8 cellular contexts compared by ENCODE assay signal in the genomic region with DNA sequence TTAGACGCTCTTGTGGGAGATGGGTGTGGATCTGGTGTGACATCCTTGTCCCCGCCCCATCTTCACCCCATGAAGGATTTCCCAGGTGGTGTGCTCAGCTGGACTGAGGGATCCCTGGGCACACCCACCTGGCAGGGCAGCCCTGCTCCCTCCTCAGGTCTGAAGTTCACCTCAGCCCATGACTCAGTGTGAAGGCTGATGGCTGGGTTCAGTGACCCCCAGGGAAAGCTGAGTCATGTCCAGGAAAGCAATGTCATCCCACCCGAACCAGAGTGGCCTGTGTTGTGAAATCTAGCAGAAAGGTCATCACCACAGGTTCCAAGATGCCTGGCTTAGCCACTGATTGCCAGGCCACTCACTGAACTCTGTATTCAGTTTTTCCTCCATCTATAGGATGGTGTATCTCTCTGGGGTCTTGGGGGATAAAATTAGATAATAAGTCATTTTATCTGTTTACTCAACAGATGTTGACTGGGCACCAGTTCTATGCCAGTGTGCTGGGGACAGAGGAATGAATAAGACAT.
DNase-seq lines count a peak whose midpoint lies in the region; ATAC-seq and TF ChIP-seq lines count a peak whose summit lies in the region.

No MANE protein-coding gene starts in this region.

- H4K5ac ChIP-seq in IMR-90 (ENCODE audit: low read depth, low read length) = no peak overlapping the region
- H4K5ac ChIP-seq in mesendoderm (ENCODE audit: low read length) = no peak overlapping the region

- H3K27ac ChIP-seq in IMR-90 (ENCODE audit: insufficient read depth, low read length) = no peak overlapping the region
- no peak overlapping the region for H3K27ac ChIP-seq in colonic mucosa
- no peak overlapping the region for H3K27ac ChIP-seq in mesendoderm (ENCODE audit: low read depth, low read length)

- H3K27me3 ChIP-seq in IMR-90 (ENCODE audit: control insufficient read depth, insufficient read depth, low read length) (no peaks in the 10 kb centered on the region), colonic mucosa (no peaks in the 10 kb centered on the region), mesendoderm (ENCODE audit: insufficient read depth, low read length, poor library complexity) (no peaks in the 10 kb centered on the region)

- H2AK9ac ChIP-seq in IMR-90 (replicated peaks; ENCODE audit: low read depth, low read length, poor library complexity) = no peak overlapping the region

- peak overlapping the region; percentile 31; the same call in 1 of the 2 replicates for H4K91ac ChIP-seq in IMR-90 (ENCODE audit: insufficient read depth, low read depth, low read length)

- H4K8ac ChIP-seq in IMR-90 (ENCODE audit: low read depth in 2 of 2, low read length in 2 of 2) (peak overlapping the region in 1 of 2 experiments; percentile 45; a peak in 2 of 4 replicates), mesendoderm (ENCODE audit: low read depth, low read length) (no peak overlapping the region)

- BruUV-seq in IMR-90 (replicated peaks; lab: Mats Ljungman, UMichigan) = no TSS peak

- H3K79me2 ChIP-seq in mesendoderm (ENCODE audit: control insufficient read depth, insufficient read depth, low read length) = no peaks in the 10 kb centered on the region

- H2BK5ac ChIP-seq in IMR-90 (ENCODE audit: low read depth, low read length, poor library complexity, severe bottlenecking) = peak overlapping the region; percentile 14
- H2BK5ac ChIP-seq in mesendoderm (ENCODE audit: low read length) = no peak overlapping the region

- in situ Hi-C loops in IMR-90 (cut with MboI; ENCODE audit: low sequenced_read_pairs) = no loop called here

- H3K9me1 ChIP-seq in IMR-90 (ENCODE audit: insufficient read depth, low read length) = peaks cover 8% of the 10 kb centered on the region; the same call in 1 of the 2 replicates

- H3K9me3 Mint-ChIP-seq in endothelial cell (ENCODE audit: unreplicated experiment) = no peaks in the 10 kb centered on the region

- H2AK5ac ChIP-seq in IMR-90 (ENCODE audit: low read depth, low read length) (peak overlapping the region; percentile 85), mesendoderm (ENCODE audit: low read length) (no peak overlapping the region)

- TF ChIP-seq CTCF in AG10803 (conservative IDR thresholded peaks at IDR 0.05; ENCODE audit: low read length) (no peak), IMR-90 (conservative IDR thresholded peaks at IDR 0.05; ENCODE audit: low read depth, low read length) (no peak), colonic mucosa (IDR thresholded peaks at IDR 0.05) (no peak), endothelial cell (IDR thresholded peaks at IDR 0.05; ENCODE audit: unreplicated experiment) (no peak)

- TF ChIP-seq RAD21 in IMR-90 (IDR thresholded peaks at IDR 0.05; ENCODE audit: low read length) = no peak

- TF ChIP-seq POLR2A in IMR-90 (IDR thresholded peaks at IDR 0.05; ENCODE audit: low read depth, low read length) = no peak

- H3K56ac ChIP-seq in IMR-90 (ENCODE audit: extremely low read depth, insufficient read depth, low read length) (no peak overlapping the region), mesendoderm (ENCODE audit: low read length) (no peak overlapping the region)

- H3K4ac ChIP-seq in IMR-90 (ENCODE audit: low read depth, low read length) = peak overlapping the region; percentile 35
- H3K4ac ChIP-seq in mesendoderm (ENCODE audit: low read depth, low read length) = no peak overlapping the region

- H3K4me3 Mint-ChIP-seq in endothelial cell (ENCODE audit: unreplicated experiment) = no peak overlapping the region

- DNase-seq in AG10803 (ENCODE audit: low read depth) = peak; percentile 66
- peak; percentile 82 for DNase-seq in IMR-90
- DNase-seq in colonic mucosa = peak; percentile 83
- DNase-seq in mesendoderm = peak; percentile 56
- DNase-seq in NCI-H1694 (lab: John Stamatoyannopoulos, UW) = no peak
- DNase-seq in endothelial cell (ENCODE audit: low spot score) = no peak
- DNase-seq in T-helper 9 cell = no peak

- no peak overlapping the region for H3K9ac ChIP-seq in IMR-90 (ENCODE audit: low read depth, low read length)
- no peak overlapping the region for H3K9ac ChIP-seq in colonic mucosa (ENCODE audit: low read depth in 2 of 2, low read length in 2 of 2)
- no peak overlapping the region for H3K9ac ChIP-seq in mesendoderm (ENCODE audit: low read length)

- no peaks in the 10 kb centered on the region for H3K36me3 Mint-ChIP-seq in endothelial cell (ENCODE audit: low read depth, unreplicated experiment)

- peaks cover 12% of the 10 kb centered on the region for H3K4me1 ChIP-seq in IMR-90 (ENCODE audit: control insufficient read depth, insufficient read depth, low read length)
- peaks cover 4% of the 10 kb centered on the region for H3K4me1 ChIP-seq in colonic mucosa
- peaks cover 2% of the 10 kb centered on the region for H3K4me1 ChIP-seq in mesendoderm (ENCODE audit: control insufficient read depth, low read depth, low read length)

- peak overlapping the region; percentile 46; the same call in 1 of the 2 replicates for H3K14ac ChIP-seq in IMR-90 (replicated peaks; ENCODE audit: low read depth, low read length)

- peak overlapping the region; percentile 52; the same call in 2 of the 3 replicates for H2BK15ac ChIP-seq in IMR-90 (ENCODE audit: low read depth, low read length)
- no peak overlapping the region for H2BK15ac ChIP-seq in mesendoderm (replicated peaks; ENCODE audit: low read depth)

- peaks cover 18% of the 10 kb centered on the region for H3K4me1 Mint-ChIP-seq in endothelial cell (ENCODE audit: unreplicated experiment)

- no peaks in the 10 kb centered on the region for H3K79me1 ChIP-seq in IMR-90 (ENCODE audit: low read depth in 1 of 2, low read length in 2 of 2)
- no peaks in the 10 kb centered on the region for H3K79me1 ChIP-seq in mesendoderm (ENCODE audit: low read length)

- H3K23ac ChIP-seq in IMR-90 (ENCODE audit: low read depth, low read length) (no peak overlapping the region), mesendoderm (ENCODE audit: low read length) (peak overlapping the region; percentile 4)

- dilution Hi-C loops in IMR-90 (cut with HindIII; ENCODE audit: low sequenced_read_pairs, unreplicated experiment) = no loop called here

- no peak overlapping the region for H2AFZ ChIP-seq in IMR-90 (replicated peaks; ENCODE audit: low read length, poor library complexity)

- no peaks in the 10 kb centered on the region for H3K9me3 ChIP-seq in IMR-90 (ENCODE audit: control insufficient read depth, insufficient read depth, low read length)
- no peaks in the 10 kb centered on the region for H3K9me3 ChIP-seq in colonic mucosa

- peak overlapping the region; percentile 88; the same call in 1 of the 2 replicates for H2BK20ac ChIP-seq in IMR-90 (ENCODE audit: low read depth, low read length)

- CTCF ChIA-PET in IMR-90 (lab: Yijun Ruan, JAX) = no interaction called here

- H3K18ac ChIP-seq in IMR-90 (ENCODE audit: low read depth, low read length) = peak overlapping the region; percentile 30; the same call in 1 of the 2 replicates
- no peak overlapping the region for H3K18ac ChIP-seq in mesendoderm (ENCODE audit: low read length)

- no peak overlapping the region for H3K4me2 ChIP-seq in IMR-90 (ENCODE audit: low read depth, low read length)
- H3K4me2 ChIP-seq in mesendoderm (ENCODE audit: low read length) = no peak overlapping the region

- POLR2A ChIA-PET in IMR-90 (lab: Charles Lee; ENCODE audit: unreplicated experiment) = no interaction called here

- intact Hi-C loops in IMR-90 (cut with micrococcal nuclease) (no loop called here), colonic mucosa (cut with DNase I) (no loop called here)

- H3K36me3 ChIP-seq in IMR-90 (ENCODE audit: control insufficient read depth, insufficient read depth, low read length) = no peaks in the 10 kb centered on the region
- no peaks in the 10 kb centered on the region for H3K36me3 ChIP-seq in colonic mucosa
- H3K36me3 ChIP-seq in mesendoderm (ENCODE audit: control insufficient read depth, insufficient read depth, low read length) = no peaks in the 10 kb centered on the region

- H2BK120ac ChIP-seq in IMR-90 (ENCODE audit: low read depth, low read length) (peak overlapping the region; percentile 90; the same call in 1 of the 2 replicates), mesendoderm (ENCODE audit: low read depth, low read length) (no peak overlapping the region)

- no peak overlapping the region for H3K27ac Mint-ChIP-seq in endothelial cell (ENCODE audit: unreplicated experiment)

- H4K20me1 ChIP-seq in IMR-90 (ENCODE audit: insufficient read depth, low read length) = no peaks in the 10 kb centered on the region

- no peaks in the 10 kb centered on the region for H3K27me3 Mint-ChIP-seq in endothelial cell (ENCODE audit: unreplicated experiment)

- WGBS in IMR-90 (ENCODE audit: extremely low coverage in 2 of 2, insufficient read length in 1 of 2), 2 experiments = no CpG with 5 or more reads among the region's 3 CpGs
- WGBS in mesendoderm (ENCODE audit: extremely low coverage, insufficient coverage, low lambda C conversion rate) = no CpG with 5 or more reads among the region's 3 CpGs

- peak; percentile 33 for ATAC-seq in IMR-90 (ENCODE audit: low read depth)
- no peak for ATAC-seq in GM21825 (IDR thresholded peaks at IDR 0.05; ENCODE audit: unreplicated experiment)

- H3K4me3 ChIP-seq in AG10803 (ENCODE audit: low read length) = no peak overlapping the region
- no peak overlapping the region for H3K4me3 ChIP-seq in IMR-90 (ENCODE audit: insufficient read depth, low read depth, low read length)
- no peak overlapping the region for H3K4me3 ChIP-seq in colonic mucosa
- no peak overlapping the region for H3K4me3 ChIP-seq in mesendoderm (ENCODE audit: low read length)

TF ChIP-seq in IMR-90, 13 proteins besides CTCF, POLR2A, EP300 and RAD21 (continues in another document):
- TF ChIP-seq FOS (IDR thresholded peaks at IDR 0.05; ENCODE audit: low read depth, low read length) (peak; percentile 73), USF2 (IDR thresholded peaks at IDR 0.05; ENCODE audit: low read depth, low read length) (no peak), BHLHE40 (IDR thresholded peaks at IDR 0.05; ENCODE audit: low read depth, low read length) (no peak), RCOR1 (IDR thresholded peaks at IDR 0.05; ENCODE audit: insufficient replicate concordance, low read length) (no peak)

Comparison
In these comparisons a context has a peak if more than half of its experiments do, and no peak if none do; other contexts are left out.
1. DNase-seq: peak in AG10803 (single experiment), IMR-90 (single experiment), colonic mucosa (single experiment) and mesendoderm (single experiment); none in NCI-H1694 (single experiment), endothelial cell (single experiment) and T-helper 9 cell (single experiment).